8 cellular contexts compared by ENCODE assay signal in the genomic region with DNA sequence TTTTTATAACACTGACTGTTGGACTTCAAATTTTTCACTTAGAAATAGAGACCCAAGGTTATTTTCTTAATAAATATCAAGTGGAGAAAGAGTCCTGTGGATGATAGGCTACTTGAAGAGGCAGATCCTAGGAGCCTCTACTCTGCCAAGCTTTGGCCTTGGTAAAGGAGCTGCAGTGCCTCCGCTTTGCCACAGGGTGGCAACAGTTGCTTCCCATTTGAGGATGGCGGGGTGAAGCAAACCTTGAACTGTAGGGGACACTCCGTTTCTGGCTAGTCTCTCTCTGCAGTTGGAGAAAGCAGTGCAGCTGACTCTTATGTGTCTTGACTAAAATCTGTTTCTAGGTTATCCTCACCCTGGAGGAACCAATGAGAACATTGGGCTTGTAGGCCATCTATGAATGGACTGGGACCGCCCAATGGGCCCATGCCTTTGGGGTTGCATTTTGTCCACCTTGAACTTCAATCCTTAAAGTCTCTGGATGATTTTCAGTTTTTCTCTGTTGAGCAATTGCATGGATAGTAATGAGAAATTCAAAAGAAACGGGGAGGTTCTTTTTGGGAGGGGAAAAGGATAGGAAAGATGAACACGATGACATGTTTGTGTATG. TPM values are rescaled to one million over a fixed set of nuclear protein-coding genes. Genes with fewer than 3 reads are reported as not detected.
DNase-seq lines count a peak whose midpoint lies in the region; ATAC-seq and TF ChIP-seq lines count a peak whose summit lies in the region.

No MANE protein-coding gene starts in this region.

- H3K27me3 Mint-ChIP-seq in CD4-positive, CD25-positive, alpha-beta regulatory T cell, result no peaks in the 10 kb centered on the region

- peak overlapping the region in 1 of 4 donors; percentile 59 for H3K4me3 Mint-ChIP-seq in CD4-positive, CD25-positive, alpha-beta regulatory T cell

- H3K9me3 Mint-ChIP-seq in CD4-positive, CD25-positive, alpha-beta regulatory T cell, result no peaks in the 10 kb centered on the region

- no peaks in the 10 kb centered on the region for H3K4me1 ChIP-seq in CD4-positive, CD25-positive, alpha-beta regulatory T cell (ENCODE audit: control insufficient read depth, insufficient read depth, low read length, poor library complexity, severe bottlenecking)
- no peaks in the 10 kb centered on the region for H3K4me1 ChIP-seq in Panc1 (ENCODE audit: control insufficient read depth, insufficient read depth, low read length)

- H3K27ac Mint-ChIP-seq in CD4-positive, CD25-positive, alpha-beta regulatory T cell, result peak overlapping the region in 2 of 3 donors; percentile 8 to 70

- CTCF ChIA-PET in Panc1 (lab: Charles Lee), result interaction anchor here (0.6 to 0.7 kb wide), 2 partner anchors 9 to 258 kb away, joined by 3 read pairs; no protein-coding TSS in a partner anchor

- POLR2A ChIA-PET in Panc1 (lab: Charles Lee), result no interaction called here

- H3K27me3 ChIP-seq in CD4-positive, CD25-positive, alpha-beta regulatory T cell (ENCODE audit: control insufficient read depth, insufficient read depth, low read length), result no peaks in the 10 kb centered on the region
- no peaks in the 10 kb centered on the region for H3K27me3 ChIP-seq in Panc1 (ENCODE audit: control insufficient read depth, insufficient read depth, low read length)

- peak; percentile 93 for TF ChIP-seq CTCF in Panc1 (IDR thresholded peaks at IDR 0.05)

- peaks cover 6% of the 10 kb centered on the region for H3K36me3 ChIP-seq in CD4-positive, CD25-positive, alpha-beta regulatory T cell (ENCODE audit: control insufficient read depth, insufficient read depth, low read length)
- H3K36me3 ChIP-seq in Panc1 (ENCODE audit: control insufficient read depth, insufficient read depth, low read length), result no peaks in the 10 kb centered on the region

- H3K4me1 Mint-ChIP-seq in CD4-positive, CD25-positive, alpha-beta regulatory T cell, result peaks cover 0 to 5% (median 2%) of the 10 kb centered on the region in 4 donors

- H3K27ac ChIP-seq in CD4-positive, CD25-positive, alpha-beta regulatory T cell (ENCODE audit: insufficient read depth, low read length, poor library complexity, severe bottlenecking), result no peak overlapping the region
- H3K27ac ChIP-seq in Panc1 (ENCODE audit: low read length), result no peak overlapping the region

- intact Hi-C loops in Panc1 (cut with micrococcal nuclease; ENCODE audit: unreplicated experiment), result no loop called here
- intact Hi-C loops in head of caudate nucleus (cut with DNase I), result loop anchor here (10.0 kb wide), 1 partner anchor 303 kb away; no protein-coding TSS in a partner anchor

- peak in 2 of 3 donors; percentile 32 to 69 for DNase-seq in CD4-positive, CD25-positive, alpha-beta regulatory T cell
- DNase-seq in Panc1 (ENCODE audit: low read depth, low spot score) (peak; percentile 48), head of caudate nucleus (peak in 40 of 42 donors; percentile 30 to 84 (median 57)), renal cortical epithelial cell (ENCODE audit: low read depth) (peak; percentile 61), NCI-H187 treated with DMSO at 0.1 percent for 48 hours (lab: John Stamatoyannopoulos, UW) (no peak)
- peak; percentile 75 for DNase-seq in activated effector memory CD4-positive, alpha-beta T cell treated with anti-CD3 and anti-CD28 coated beads, Interleukin-2, amount 50 U/mL, for 16 hours

- no TSS peak for BruUV-seq in Panc1 (replicated peaks; lab: Mats Ljungman, UMichigan)

- in situ Hi-C loops in Panc1 (cut with HindIII; ENCODE audit: low pct_unique_long_range_greater_than_20kb, low sequenced_read_pairs), result no loop called here

- peak; percentile 73 to 79 for ATAC-seq in CD4-positive, CD25-positive, alpha-beta regulatory T cell (ENCODE audit: low read depth in 2 of 2)
- peak; percentile 89 for ATAC-seq in GM18868 (IDR thresholded peaks at IDR 0.05; ENCODE audit: unreplicated experiment)
- peak; percentile 76 for ATAC-seq in HG03280 (IDR thresholded peaks at IDR 0.05; ENCODE audit: unreplicated experiment)
- peak; percentile 84 for ATAC-seq in Panc1

- H3K9me3 ChIP-seq in CD4-positive, CD25-positive, alpha-beta regulatory T cell (ENCODE audit: control insufficient read depth in 2 of 2, low read length in 2 of 2), result no peaks in the 10 kb centered on the region
- no peaks in the 10 kb centered on the region for H3K9me3 ChIP-seq in Panc1 (ENCODE audit: control insufficient read depth, insufficient read depth, low read depth, low read length)

- H3K36me3 Mint-ChIP-seq in CD4-positive, CD25-positive, alpha-beta regulatory T cell, result no peaks in the 10 kb centered on the region

- H3K4me3 ChIP-seq in CD4-positive, CD25-positive, alpha-beta regulatory T cell (ENCODE audit: low read depth, low read length), result no peak overlapping the region
- H3K4me3 ChIP-seq in Panc1 (ENCODE audit: low read depth in 2 of 2, low read length in 2 of 2), result no peak overlapping the region

RNA-seq across cellular contexts. Expression of a gene that starts 9.8 kb away (rescaled TPM):
- 1.7 TPM for total RNA-seq in CD4-positive, CD25-positive, alpha-beta regulatory T cell
- polyA plus RNA-seq in CD4-positive, CD25-positive, alpha-beta regulatory T cell, result 1 to 10 TPM in 1 of 4 donors, under 1 TPM in 3; 0.28 to 1.8 (median 0.85) TPM
- total RNA-seq in Panc1 (2021; ENCODE audit: unreplicated experiment), result 0.67 TPM
- polyA plus RNA-seq in Panc1 (2012; ENCODE audit: insufficient read length), result not detected
- total RNA-seq in renal cortical epithelial cell, result 2.4 and 12.0 TPM in 2 replicates

RNA-seq across cellular contexts. Expression of a gene that starts 36.0 kb away (rescaled TPM):
- total RNA-seq in CD4-positive, CD25-positive, alpha-beta regulatory T cell, result 20.3 TPM
- 1 to 10 TPM; 3.0 to 9.2 (median 5.2) TPM for polyA plus RNA-seq in CD4-positive, CD25-positive, alpha-beta regulatory T cell
- total RNA-seq in Panc1 (2021; ENCODE audit: unreplicated experiment) (124 TPM), renal cortical epithelial cell (4.5 and 14.1 TPM in 2 replicates)
- 32.5 TPM for polyA plus RNA-seq in Panc1 (2012; ENCODE audit: insufficient read length)

RNA-seq across cellular contexts. Expression of a gene that starts 58.1 kb away (rescaled TPM):
- 1.4 TPM for total RNA-seq in CD4-positive, CD25-positive, alpha-beta regulatory T cell
- under 1 TPM in 1 of 4 donors, not detected in 3; 0.06 TPM for polyA plus RNA-seq in CD4-positive, CD25-positive, alpha-beta regulatory T cell
- total RNA-seq in Panc1 (2021; ENCODE audit: unreplicated experiment) (4.1 TPM), renal cortical epithelial cell (0.35 and 2.7 TPM in 2 replicates)
- polyA plus RNA-seq in Panc1 (2012; ENCODE audit: insufficient read length), result 8.7 TPM
